ENCODE assay signal across 8 cellular contexts in genomic region chr16:89489040-89489721, GRCh38. TPM values are rescaled to one million over a fixed set of nuclear protein-coding genes. Genes with fewer than 3 reads are reported as not detected.
A peak's percentile ranks its signal among the peaks of the same experiment; 100 is the strongest.
DNase-seq lines count a peak whose midpoint lies in the region; ATAC-seq and TF ChIP-seq lines count a peak whose summit lies in the region.

No MANE protein-coding gene starts in this region.

- H3K4me3 ChIP-seq in dorsolateral prefrontal cortex (peak overlapping the region; percentile 42 to 100 (median 91)), right lobe of liver (peak overlapping the region; percentile 58 to 81 (median 74))

- ATAC-seq in right lobe of liver (peak; percentile 49 to 56 (median 55)), HG03045 (IDR thresholded peaks at IDR 0.05; ENCODE audit: unreplicated experiment) (no peak)

- peaks cover 0 to 51% (median 17%) of the 10 kb centered on the region in 4 donors for H3K4me1 ChIP-seq in right lobe of liver

- H3K36me3 ChIP-seq in right lobe of liver, result no peaks in the 10 kb centered on the region

- H3K9me3 ChIP-seq in right lobe of liver, result no peaks in the 10 kb centered on the region

- WGBS in right lobe of liver (ENCODE audit: insufficient coverage, low coverage, low lambda C conversion rate, missing lambda C conversion rate), result 0% methylated on average over 13 of the region's 49 CpGs

- H3K27ac ChIP-seq in dorsolateral prefrontal cortex (peak overlapping the region in 57 of 59 donors; percentile 49 to 96 (median 85)), right lobe of liver (peak overlapping the region; percentile 89 to 93 (median 91))

- TF ChIP-seq CTCF in dorsolateral prefrontal cortex (IDR thresholded peaks at IDR 0.05 in 54 of 56, conservative IDR thresholded peaks at IDR 0.05 in 2 of 56; ENCODE audit: low read depth in 1 of 56, partially characterized antibody in 56 of 56) (peak in 10 of 56 donors; percentile 5 to 28 (median 18)), right lobe of liver (IDR thresholded peaks at IDR 0.05) (no peak)

- DNase-seq in COLO829 (ENCODE audit: low spot score) (peak; percentile 54), H4 (ENCODE audit: low spot score) (peak; percentile 98), NCI-H69 (lab: John Stamatoyannopoulos, UW) (peak; percentile 82), dorsolateral prefrontal cortex (peak; percentile 38 to 81 (median 68)), right lobe of liver (peak; percentile 79 to 85 (median 85))
- peak; percentile 80 to 82 for DNase-seq in activated CD4-positive, alpha-beta T cell treated with anti-CD3 and anti-CD28 coated beads, Interleukin-2, amount 50 U/mL, for 48 hours
- peak; percentile 80 for DNase-seq in stimulated activated CD4-positive, alpha-beta T cell treated with anti-CD3 and anti-CD28 coated beads, Interleukin-4, amount 100 ng/mL, for 1 hour

- H3K27me3 ChIP-seq in dorsolateral prefrontal cortex (no peaks in the 10 kb centered on the region), right lobe of liver (no peaks in the 10 kb centered on the region)

- peak; percentile 13 for TF ChIP-seq POLR2A in right lobe of liver (IDR thresholded peaks at IDR 0.05)

- intact Hi-C loops in dorsolateral prefrontal cortex (cut with DNase I) (loop anchor here in 1 of 2 donors (5.0 to 10.0 kb wide), 2 partner anchors 114 to 157 kb away; no protein-coding TSS in a partner anchor), right lobe of liver (cut with DNase I) (loop anchor here in 1 of 2 donors (10.0 kb wide), 1 partner anchor 54 kb away; no protein-coding TSS in a partner anchor)

RNA-seq across cellular contexts. Expression of gene ANKRD11, which starts 1.2 kb away (rescaled TPM):
- 34.4 and 39.2 TPM in 2 replicates for total RNA-seq in H4 (2014; rRNA removed; shearing (Covaris generic))
- total RNA-seq in dorsolateral prefrontal cortex, result 100 to 1,000 TPM; 131 to 216 (median 167) TPM
- 10 to 100 TPM; 26.2 to 65.8 (median 41.6) TPM for total RNA-seq in right lobe of liver

RNA-seq across cellular contexts. Expression of gene SPG7, which starts 19.0 kb away (rescaled TPM):
- 45.0 and 46.7 TPM in 2 replicates for total RNA-seq in H4 (2014; rRNA removed; shearing (Covaris generic))
- 100 to 1,000 TPM; 115 to 276 (median 151) TPM for total RNA-seq in dorsolateral prefrontal cortex
- 10 to 100 TPM; 44.0 to 70.5 (median 57.0) TPM for total RNA-seq in right lobe of liver
